In genomic region chr6:39296745-39297640, GRCh38 we compare ENCODE assay signal across 19 cellular contexts. TPM values are rescaled to one million over a fixed set of nuclear protein-coding genes. Genes with fewer than 3 reads are reported as not detected.
DNase-seq lines count a peak whose midpoint lies in the region; ATAC-seq and TF ChIP-seq lines count a peak whose summit lies in the region.
"Had no signal": no experiment of that assay in that cellular context is flagged by ENCODE, and none has a peak within 500 bp of the region (broad histone marks: within the 10 kb centered on the region; RNA-seq: fewer than 3 reads in every experiment).

No MANE protein-coding gene starts in this region.

- DNase-seq in Right ventricle myocardium inferior (ENCODE audit: missing footprints) = peak; percentile 83
- no peak for DNase-seq in cardiac septum (ENCODE audit: low spot score)
- DNase-seq in heart right ventricle = peak in 1 of 2 donors; percentile 41
- peak; percentile 37 to 71 (median 44) for DNase-seq in ovary
- DNase-seq in NCI-H524 treated with DMSO at 0.1 percent for 48 hours (lab: John Stamatoyannopoulos, UW) = no peak
- DNase-seq in NCI-H187 treated with DMSO at 0.1 percent for 48 hours (lab: John Stamatoyannopoulos, UW) = no peak
- no peak for DNase-seq in NCI-H2171 treated with DMSO at 0.1 percent for 48 hours (lab: John Stamatoyannopoulos, UW)
- DNase-seq in stimulated activated naive CD4-positive, alpha-beta T cell treated with Interleukin-2 at 50 U/mL for 16 hours (lab: John Stamatoyannopoulos, UW) = no peak
- DNase-seq: activated CD8-positive, alpha-beta T cell treated with anti-CD3 and anti-CD28 coated beads, Interleukin-2, amount 10 ng/mL, durations not matched to agents 7 days and 5 days; activated effector memory CD4-positive, alpha-beta T cell treated with Interleukin-2 at 50 U/mL for 16 hours; CD4-positive, CD25-positive, alpha-beta regulatory T cell; erythroblast; mammary epithelial cell; NCI-H1694 treated with DMSO at 0.1 percent for 48 hours; NCI-H526 treated with DMSO at 0.1 percent for 48 hours; WERI-Rb-1 had no signal

- H3K27ac ChIP-seq in heart right ventricle (no peak overlapping the region), ovary (no peak overlapping the region)
- H3K27ac ChIP-seq: neural progenitor cell, PC-9, WERI-Rb-1 had no signal

- 31 to 40% methylated on average over 18 of the region's 18 CpGs for WGBS in heart right ventricle, 2 donors
- WGBS in ovary, 3 donors = 49 to 59% (median 56%) methylated on average over 18 of the region's 18 CpGs

- H3K4me3 ChIP-seq in heart right ventricle (no peak overlapping the region), ovary (no peak overlapping the region)
- H3K4me3 ChIP-seq: neural progenitor cell, PC-9 had no signal

- TF ChIP-seq CTCF in heart right ventricle (IDR thresholded peaks at IDR 0.05) = no peak
- TF ChIP-seq CTCF in ovary (IDR thresholded peaks at IDR 0.05) = no peak

- H3K36me3 ChIP-seq in heart right ventricle (no peaks in the 10 kb centered on the region), ovary (no peaks in the 10 kb centered on the region)
- H3K36me3 ChIP-seq: neural progenitor cell, WERI-Rb-1 had no signal

- peak; percentile 90 for ATAC-seq in Right ventricle myocardium inferior
- ATAC-seq in heart right ventricle = peak; percentile 41 to 94 (median 70)
- ATAC-seq: activated CD8-positive, alpha-beta T cell treated with anti-CD3 and anti-CD28 coated beads, Interleukin-2, amount 10 ng/mL, durations not matched to agents 7 days and 5 days had no signal

- no peak for TF ChIP-seq POLR2A in ovary (IDR thresholded peaks at IDR 0.05)

- peaks cover 0 to 62% (median 17%) of the 10 kb centered on the region in 7 donors for H3K27me3 ChIP-seq in heart right ventricle
- no peaks in the 10 kb centered on the region for H3K27me3 ChIP-seq in ovary

- peaks cover 0 to 15% (median 0%) of the 10 kb centered on the region in 9 donors for H3K4me1 ChIP-seq in heart right ventricle
- no peaks in the 10 kb centered on the region for H3K4me1 ChIP-seq in ovary (ENCODE audit: insufficient read depth)

- H3K9me3 ChIP-seq in heart right ventricle (no peaks in the 10 kb centered on the region), ovary (no peaks in the 10 kb centered on the region)

- intact Hi-C loops in Right ventricle myocardium inferior (cut with DNase I) (no loop called here), cardiac septum (cut with DNase I) (no loop called here), heart right ventricle (cut with DNase I) (loop anchor here in 1 of 10 donors (5.0 kb wide), 1 partner anchor 210 kb away; no protein-coding TSS in a partner anchor), ovary (cut with DNase I) (no loop called here)

- TF ChIP-seq EP300 in ovary (IDR thresholded peaks at IDR 0.05) = no peak

RNA-seq across cellular contexts. Expression of gene KCNK17, which starts 17.2 kb away (rescaled TPM):
- total RNA-seq in Right ventricle myocardium inferior = not detected
- 0.38 TPM for total RNA-seq in cardiac septum
- total RNA-seq in heart right ventricle = under 1 TPM in 4 of 10 donors, not detected in 6; 0.13 to 0.39 (median 0.17) TPM
- under 1 TPM; 0.20 to 0.37 TPM for polyA plus RNA-seq in heart right ventricle
- under 1 TPM in 2 of 7 donors, not detected in 5; 0.13 to 0.57 TPM for total RNA-seq in ovary
- polyA plus RNA-seq in ovary = 1 to 10 TPM in 1 of 2 donors, under 1 TPM in 1; 0.08 to 1.0 TPM
- total RNA-seq: A172; activated CD8-positive, alpha-beta T cell treated with anti-CD3 and anti-CD28 coated beads, Interleukin-2, amount 10 ng/mL, durations not matched to agents 7 days and 5 days; CD4-positive, CD25-positive, alpha-beta regulatory T cell; PC-9 had no signal
- polyA plus RNA-seq: CD4-positive, CD25-positive, alpha-beta regulatory T cell; mammary epithelial cell had no signal

RNA-seq across cellular contexts. Expression of gene KCNK16, which starts 25.5 kb away (rescaled TPM):
- total RNA-seq in Right ventricle myocardium inferior (not detected), cardiac septum (not detected), heart right ventricle (not detected), ovary (not detected)
- polyA plus RNA-seq in heart right ventricle (not detected), ovary (not detected)
- total RNA-seq: A172; activated CD8-positive, alpha-beta T cell treated with anti-CD3 and anti-CD28 coated beads, Interleukin-2, amount 10 ng/mL, durations not matched to agents 7 days and 5 days; CD4-positive, CD25-positive, alpha-beta regulatory T cell; mammary epithelial cell; PC-9 had no signal
- polyA plus RNA-seq: CD4-positive, CD25-positive, alpha-beta regulatory T cell; mammary epithelial cell had no signal

Comparison
In these comparisons a context has a peak if more than half of its experiments do, and no peak if none do; other contexts are left out.
1. DNase-seq: peak in Right ventricle myocardium inferior (single experiment) and ovary (5 of 5); none in cardiac septum (single experiment), NCI-H524 treated with DMSO at 0.1 percent for 48 hours (single experiment), NCI-H187 treated with DMSO at 0.1 percent for 48 hours (single experiment), NCI-H2171 treated with DMSO at 0.1 percent for 48 hours (single experiment) and stimulated activated naive CD4-positive, alpha-beta T cell treated with Interleukin-2 at 50 U/mL for 16 hours (single experiment).